In genomic region chr22:25747245-25747944, GRCh38 we compare ENCODE assay signal across 10 cellular contexts. TPM values are rescaled to one million over a fixed set of nuclear protein-coding genes. Genes with fewer than 3 reads are reported as not detected.
A peak's percentile ranks its signal among the peaks of the same experiment; 100 is the strongest.
DNase-seq lines count a peak whose midpoint lies in the region; ATAC-seq and TF ChIP-seq lines count a peak whose summit lies in the region.
"Had no signal": no experiment of that assay in that cellular context is flagged by ENCODE, and none has a peak within 500 bp of the region (broad histone marks: within the 10 kb centered on the region; RNA-seq: fewer than 3 reads in every experiment).

No MANE protein-coding gene starts in this region.

- WGBS in SK-N-SH (ENCODE audit: low lambda C conversion rate) = 3% methylated on average over 7 of the region's 8 CpGs

- H3K9me2 ChIP-seq in SK-N-SH = no peaks in the 10 kb centered on the region

- peak overlapping the region; percentile 80 for H2AFZ ChIP-seq in SK-N-SH (ENCODE audit: low read depth)

- POLR2A ChIA-PET in SK-N-SH (lab: Yijun Ruan, JAX) = interaction anchor here (0.6 to 1.1 kb wide), 2 partner anchors 9 to 198 kb away, joined by 3 read pairs; no protein-coding TSS in a partner anchor

- H3K27ac ChIP-seq in SK-N-SH (ENCODE audit: low read depth in 2 of 2, low read length in 1 of 2) = peak overlapping the region; percentile 87 to 97

- no peaks in the 10 kb centered on the region for H3K9me3 ChIP-seq in SK-N-SH

- H3K4me2 ChIP-seq in SK-N-SH = peak overlapping the region; percentile 61

- peaks cover 12 to 46% of the 10 kb centered on the region in 2 experiments; a peak in 3 of 4 replicates for H3K4me1 ChIP-seq in SK-N-SH (ENCODE audit: control insufficient read depth in 1 of 2, insufficient read depth in 2 of 2, low read depth in 1 of 2, low read length in 1 of 2)

- CTCF ChIA-PET in SK-N-SH (lab: Yijun Ruan, JAX) = interaction anchor here (0.7 to 4.7 kb wide), 3 partner anchors 26 to 203 kb away, joined by 3 to 20 read pairs (median 3); no protein-coding TSS in a partner anchor

- TF ChIP-seq EP300 in SK-N-SH (IDR thresholded peaks at IDR 0.05; ENCODE audit: borderline replicate concordance in 1 of 2, low read depth in 1 of 2, low read length in 1 of 2) = peak; percentile 55 to 66; a peak in 2 of 4 replicates

- no peaks in the 10 kb centered on the region for H3K36me3 ChIP-seq in SK-N-SH (replicated peaks in 1 of 2; ENCODE audit: control insufficient read depth in 1 of 2, insufficient read depth in 2 of 2, low read length in 1 of 2)

- peak overlapping the region in 1 of 2 experiments; percentile 28; a peak in 2 of 4 replicates for H3K4me3 ChIP-seq in SK-N-SH (ENCODE audit: low read depth in 2 of 2, low read length in 1 of 2)
- no peak overlapping the region for H3K4me3 ChIP-seq in fibroblast of mammary gland (ENCODE audit: control insufficient read depth, low read depth, low read length)
- no peak overlapping the region for H3K4me3 ChIP-seq in skeletal muscle cell (ENCODE audit: low read depth, low read length)

- H3K27me3 ChIP-seq in SK-N-SH (ENCODE audit: insufficient read depth) = no peaks in the 10 kb centered on the region

- no peak for TF ChIP-seq RAD21 in SK-N-SH (IDR thresholded peaks at IDR 0.05; ENCODE audit: low read length)

- TF ChIP-seq CTCF in SK-N-SH (IDR thresholded peaks at IDR 0.05) (no peak), fibroblast of mammary gland (conservative IDR thresholded peaks at IDR 0.05; ENCODE audit: control insufficient read depth, insufficient read depth, low read depth, low read length) (no peak)

- H3K79me2 ChIP-seq in SK-N-SH (ENCODE audit: insufficient read depth) = no peaks in the 10 kb centered on the region

- no peak for ATAC-seq in GM19395 (IDR thresholded peaks at IDR 0.05; ENCODE audit: unreplicated experiment)

- H3K9ac ChIP-seq in SK-N-SH = peak overlapping the region; percentile 57; the same call in 1 of the 2 replicates

- peaks cover 14% of the 10 kb centered on the region for H3F3A ChIP-seq in SK-N-SH (replicated peaks; ENCODE audit: insufficient read depth)

- H4K20me1 ChIP-seq in SK-N-SH (ENCODE audit: insufficient read depth) = no peaks in the 10 kb centered on the region

- DNase-seq in HCEC 1CT (peak; percentile 69), SK-N-SH (peak; percentile 85), fibroblast of mammary gland (ENCODE audit: low read depth) (peak; percentile 99), skeletal muscle cell (ENCODE audit: low read depth) (peak; percentile 85), inferior parietal cortex (ENCODE audit: extremely low spot score) (no peak), NCI-H2029 treated with DMSO at 0.1 percent for 48 hours (lab: John Stamatoyannopoulos, UW) (no peak), NCI-H1092 treated with DMSO at 0.1 percent for 48 hours (lab: John Stamatoyannopoulos, UW) (no peak)
- DNase-seq: effector CD8-positive, alpha-beta T cell had no signal

TF ChIP-seq in SK-N-SH, 30 proteins besides CTCF, POLR2A, EP300 and RAD21 (continues in another document):
- no peak for TF ChIP-seq FOXM1 (IDR thresholded peaks at IDR 0.05; ENCODE audit: low read depth)
- no peak for TF ChIP-seq SMC3 (IDR thresholded peaks at IDR 0.05; ENCODE audit: low read depth, low read length)
- no peak for TF ChIP-seq TAF1 (IDR thresholded peaks at IDR 0.05; ENCODE audit: borderline replicate concordance, low read depth, low read length)
- TF ChIP-seq USF1 (IDR thresholded peaks at IDR 0.05; ENCODE audit: borderline replicate concordance, low read depth) = no peak
- peak; percentile 59; the same call in 1 of the 2 replicates for TF ChIP-seq RCOR1 (IDR thresholded peaks at IDR 0.05; ENCODE audit: low read length)
- no peak for TF ChIP-seq ELF1 (IDR thresholded peaks at IDR 0.05)
- no peak for TF ChIP-seq FOXJ3 (CRISPR knock-in tag; IDR thresholded peaks at IDR 0.05)
- 0 out of 2 replicates have a peak, but pooled peaks have one; percentile 17 for TF ChIP-seq REST (IDR thresholded peaks at IDR 0.05; ENCODE audit: low read depth, low read length)
- 0 out of 2 replicates have a peak, but pooled peaks have one; percentile 23 for TF ChIP-seq POLR2AphosphoS5 (IDR thresholded peaks at IDR 0.05; ENCODE audit: low read depth, low read length)
- no peak for TF ChIP-seq ZBTB33 (IDR thresholded peaks at IDR 0.05; ENCODE audit: borderline replicate concordance, low read depth)
- peak; percentile 52 for TF ChIP-seq CHD2 (IDR thresholded peaks at IDR 0.05; ENCODE audit: low read length, partially characterized antibody)
- no peak for TF ChIP-seq IRF3 (IDR thresholded peaks at IDR 0.05; ENCODE audit: low read depth, low read length)
- TF ChIP-seq FOSL2 (IDR thresholded peaks at IDR 0.05; ENCODE audit: borderline replicate concordance, low read depth) = peak; percentile 77
- no peak for TF ChIP-seq NRF1 (IDR thresholded peaks at IDR 0.05; ENCODE audit: low read depth, low read length)
- TF ChIP-seq MEF2A (IDR thresholded peaks at IDR 0.05; ENCODE audit: borderline replicate concordance, low read depth) = no peak
- TF ChIP-seq JUND (IDR thresholded peaks at IDR 0.05) = peak; percentile 80
- no peak for TF ChIP-seq MXI1 (IDR thresholded peaks at IDR 0.05; ENCODE audit: low read depth, low read length)
- TF ChIP-seq TEAD4 (IDR thresholded peaks at IDR 0.05; ENCODE audit: borderline replicate concordance, insufficient read depth) = peak; percentile 50; the same call in 1 of the 2 replicates
- TF ChIP-seq GABPA (IDR thresholded peaks at IDR 0.05; ENCODE audit: low read depth) = no peak; the same call in 1 of the 2 replicates
- peak; percentile 59 for TF ChIP-seq MAX (IDR thresholded peaks at IDR 0.05; ENCODE audit: low read depth)
- peak; percentile 38; the same call in 1 of the 2 replicates for TF ChIP-seq RFX5 (IDR thresholded peaks at IDR 0.05; ENCODE audit: low read length)
- peak; percentile 90 for TF ChIP-seq NFIC (IDR thresholded peaks at IDR 0.05; ENCODE audit: borderline replicate concordance)
- peak; percentile 64; the same call in 1 of the 2 replicates for TF ChIP-seq GATA2 (CRISPR knock-in tag; IDR thresholded peaks at IDR 0.05)

RNA-seq across cellular contexts. Expression of gene MYO18B, which starts 5.4 kb away (rescaled TPM):
- polyA plus RNA-seq in SK-N-SH (2012; rRNA removed) = 0.05 and 0.10 TPM in 2 replicates
- polyA plus RNA-seq in SK-N-SH (2012; cell fraction: cytosol; rRNA removed) = 0.04 TPM in 2 replicates
- polyA plus RNA-seq in SK-N-SH (2012; cell fraction: nucleus; rRNA removed) = 0.26 TPM in 2 replicates
- polyA plus RNA-seq: IgD-negative memory B cell had no signal

Comparison
In these comparisons a context has a peak if more than half of its experiments do, and no peak if none do; other contexts are left out.
1. DNase-seq: peak in HCEC 1CT (single experiment), SK-N-SH (single experiment), fibroblast of mammary gland (single experiment) and skeletal muscle cell (single experiment); none in inferior parietal cortex (single experiment), NCI-H2029 treated with DMSO at 0.1 percent for 48 hours (single experiment) and NCI-H1092 treated with DMSO at 0.1 percent for 48 hours (single experiment).